In the genomic region with DNA sequence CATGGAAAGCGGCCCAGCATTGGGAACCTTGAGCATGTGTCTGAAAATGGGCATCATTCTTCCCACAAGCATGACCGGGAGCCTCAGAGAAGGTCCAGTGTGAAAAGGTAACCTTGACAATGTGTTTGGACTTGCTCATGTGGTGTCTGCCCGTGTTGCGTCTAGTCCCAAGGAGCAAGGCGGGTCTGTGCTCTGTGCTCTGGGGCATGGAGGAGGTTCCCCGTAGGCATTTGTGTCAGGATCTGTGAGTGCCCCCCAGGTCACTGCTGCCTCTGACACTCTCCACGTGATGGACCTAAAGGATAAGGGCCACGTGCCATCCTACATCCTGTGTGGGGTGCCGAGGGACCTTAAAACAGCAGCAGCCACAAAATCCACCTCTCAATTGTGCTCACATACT, we compare ENCODE assay signal across 25 cellular contexts. TPM values are rescaled to one million over a fixed set of nuclear protein-coding genes. Genes with fewer than 3 reads are reported as not detected.
A peak's percentile ranks its signal among the peaks of the same experiment; 100 is the strongest.
DNase-seq lines count a peak whose midpoint lies in the region; FAIRE-seq and TF ChIP-seq lines count a peak whose summit lies in the region.
"Had no signal": no experiment of that assay in that cellular context is flagged by ENCODE, and none has a peak within 500 bp of the region (broad histone marks: within the 10 kb centered on the region; RNA-seq: fewer than 3 reads in every experiment).

No MANE protein-coding gene starts in this region.

- no peaks in the 10 kb centered on the region for H3K79me2 ChIP-seq in H1 (ENCODE audit: control insufficient read depth in 1 of 2, insufficient read depth in 2 of 2, low read length in 2 of 2)

- H4K8ac ChIP-seq in H1 (ENCODE audit: extremely low read depth, insufficient read depth, low read length), result no peak overlapping the region

- no peaks in the 10 kb centered on the region for H3K36me3 Mint-ChIP-seq in progenitor cell of endocrine pancreas (ENCODE audit: insufficient read depth)
- H3K36me3 Mint-ChIP-seq: CD14-positive monocyte; CD8-positive, alpha-beta memory T cell had no signal

- H3K4me1 ChIP-seq in H1 (replicated peaks in 1 of 4; ENCODE audit: control insufficient read depth in 3 of 4, insufficient read depth in 4 of 4, low read length in 3 of 4) (peaks cover 0 to 7% (median 0%) of the 10 kb centered on the region in 4 experiments; a peak in 3 of 7 replicates), sigmoid colon (peaks cover 0 to 14% (median 2%) of the 10 kb centered on the region in 4 donors)
- H3K4me1 ChIP-seq: BE2C, HAP-1 had no signal

- H2BK120ac ChIP-seq in H1 (replicated peaks; ENCODE audit: low read depth, low read length), result no peak overlapping the region

- H3K79me1 ChIP-seq in H1 (ENCODE audit: low read depth, low read length), result no peaks in the 10 kb centered on the region

- H3K36me3 ChIP-seq in H1 (ENCODE audit: control insufficient read depth in 2 of 4, insufficient read depth in 4 of 4, low read length in 3 of 4) (no peaks in the 10 kb centered on the region), sigmoid colon (no peaks in the 10 kb centered on the region)
- H3K36me3 ChIP-seq: BE2C; BLaER1 treated with 17β-estradiol and CSF1 and Interleukin-3, amounts not matched to agents 10 nM and 100 nM; HAP-1 had no signal

- H2BK15ac ChIP-seq in H1 (ENCODE audit: low read length), result no peak overlapping the region

- no peak for TF ChIP-seq POLR2A in H1 (IDR thresholded peaks at IDR 0.05; ENCODE audit: control extremely low read depth in 1 of 2, low read depth in 2 of 2, low read length in 2 of 2)
- no peak for TF ChIP-seq POLR2A in sigmoid colon (IDR thresholded peaks at IDR 0.05)

- no peak for TF ChIP-seq CTCF in H1 (IDR thresholded peaks at IDR 0.05; ENCODE audit: control extremely low read depth in 1 of 3, insufficient read depth in 1 of 3, low read depth in 1 of 3, low read length in 3 of 3)
- no peak for TF ChIP-seq CTCF in sigmoid colon (IDR thresholded peaks at IDR 0.05)
- no peak for TF ChIP-seq CTCF in progenitor cell of endocrine pancreas (IDR thresholded peaks at IDR 0.05; ENCODE audit: unreplicated experiment)

- DNase-seq in activated effector memory CD4-positive, alpha-beta T cell treated with anti-CD3 and anti-CD28 coated beads, Interleukin-2, amount 50 U/mL, for 16 hours, result peak; percentile 46
- no peak for DNase-seq in activated effector memory CD4-positive, alpha-beta T cell treated with Interleukin-2 at 50 U/mL for 16 hours
- DNase-seq in H1 (ENCODE audit: low read depth in 1 of 2, low spot score in 2 of 2) (no peak), sigmoid colon (peak; percentile 44), NCI-H1694 (lab: John Stamatoyannopoulos, UW) (no peak), progenitor cell of endocrine pancreas (ENCODE audit: low spot score, unreplicated experiment) (no peak)
- DNase-seq: AML-193; BE2C; CD4-positive, alpha-beta T cell; CD8-positive, alpha-beta memory T cell; DMS 273 treated with DMSO at 0.1 percent for 48 hours; DMS79; EL; GDM1; HFFc6 had no signal

- POLR2A ChIA-PET in H1 (lab: Charles Lee; ENCODE audit: partially characterized antibody), result no interaction called here

- no peak overlapping the region for H4K5ac ChIP-seq in H1 (ENCODE audit: insufficient read length, low read depth, low read length)

- H3K23me2 ChIP-seq in H1 (ENCODE audit: low read depth, low read length), result peaks cover 6% of the 10 kb centered on the region; the same call in 1 of the 2 replicates

- H3K4me3 Mint-ChIP-seq in progenitor cell of endocrine pancreas (ENCODE audit: low read depth), result no peak overlapping the region
- H3K4me3 Mint-ChIP-seq: CD14-positive monocyte; CD4-positive, alpha-beta T cell; CD8-positive, alpha-beta memory T cell; GM23338; HFFc6 had no signal

- no peaks in the 10 kb centered on the region for H4K20me1 ChIP-seq in H1 (replicated peaks in 1 of 2; ENCODE audit: control insufficient read depth in 1 of 2, insufficient read depth in 2 of 2, low read length in 2 of 2)
- H4K20me1 ChIP-seq: BLaER1 treated with 17β-estradiol and CSF1 and Interleukin-3, amounts not matched to agents 10 nM and 100 nM had no signal

- no peaks in the 10 kb centered on the region for H3K9me3 Mint-ChIP-seq in progenitor cell of endocrine pancreas (ENCODE audit: low read depth)
- H3K9me3 Mint-ChIP-seq: CD14-positive monocyte; CD4-positive, alpha-beta T cell; CD8-positive, alpha-beta memory T cell; GM23338; HFFc6 had no signal

- no peaks in the 10 kb centered on the region for H3K9me3 ChIP-seq in H1 (ENCODE audit: insufficient read depth in 2 of 2, low read depth in 1 of 2, low read length in 1 of 2)
- H3K9me3 ChIP-seq in sigmoid colon, result no peaks in the 10 kb centered on the region
- H3K9me3 ChIP-seq: BE2C; BLaER1 treated with 17β-estradiol and CSF1 and Interleukin-3, amounts not matched to agents 10 nM and 100 nM; HAP-1 had no signal

- H3K27me3 ChIP-seq in H1 (replicated peaks in 1 of 4; ENCODE audit: control insufficient read depth in 3 of 4, extremely low read depth in 1 of 4, insufficient read depth in 3 of 4, low read length in 3 of 4) (no peaks in the 10 kb centered on the region; a peak in 1 of 7 replicates), sigmoid colon (no peaks in the 10 kb centered on the region)
- H3K27me3 ChIP-seq: BE2C; BLaER1 treated with 17β-estradiol and CSF1 and Interleukin-3, amounts not matched to agents 10 nM and 100 nM had no signal

- no peak overlapping the region; the same call in 1 of the 2 replicates for H3K27ac ChIP-seq in H1 (ENCODE audit: low read depth, low read length)
- no peak overlapping the region for H3K27ac ChIP-seq in sigmoid colon
- H3K27ac ChIP-seq: 22Rv1; BLaER1 treated with 17β-estradiol and CSF1 and Interleukin-3, amounts not matched to agents 10 nM and 100 nM had no signal

- CTCF ChIA-PET in H1 (lab: Charles Lee; ENCODE audit: partially characterized antibody), result interaction anchor here (1.2 kb wide), 1 partner anchor 22 kb away, joined by 3 read pairs; no protein-coding TSS in a partner anchor

- no peak overlapping the region for H3K18ac ChIP-seq in H1 (ENCODE audit: extremely low read depth, low read length)

- H3K4me1 Mint-ChIP-seq in progenitor cell of endocrine pancreas (ENCODE audit: low read depth), result no peaks in the 10 kb centered on the region
- H3K4me1 Mint-ChIP-seq: CD14-positive monocyte; CD8-positive, alpha-beta memory T cell had no signal

- no peak for TF ChIP-seq EP300 in H1 (IDR thresholded peaks at IDR 0.05; ENCODE audit: borderline replicate concordance in 1 of 2, low read depth in 2 of 2, low read length in 2 of 2)
- TF ChIP-seq EP300 in sigmoid colon (IDR thresholded peaks at IDR 0.05), result no peak

- H3K56ac ChIP-seq in H1 (replicated peaks; ENCODE audit: insufficient read length, low read depth, low read length), result no peak overlapping the region

- H3K27ac Mint-ChIP-seq in progenitor cell of endocrine pancreas, result no peak overlapping the region
- H3K27ac Mint-ChIP-seq: CD14-positive monocyte; CD4-positive, alpha-beta T cell; GM23338; HFFc6 had no signal

- no peak overlapping the region for H3K4ac ChIP-seq in H1 (replicated peaks; ENCODE audit: insufficient read length, low read depth, low read length)

- 89% methylated on average over 9 of the region's 9 CpGs; no CpG with 5 or more reads in 1 of the 2 experiments for WGBS in H1 (ENCODE audit: extremely low coverage in 1 of 2, insufficient coverage in 1 of 2, insufficient read length in 1 of 2, insufficient replicate concordance in 2 of 2, low coverage in 1 of 2, low lambda C conversion rate in 2 of 2, missing lambda C conversion rate in 1 of 2), 2 experiments
- 93 to 95% methylated on average over 9 of the region's 9 CpGs for WGBS in sigmoid colon, 2 donors

- no peak overlapping the region for H3K23ac ChIP-seq in H1 (ENCODE audit: insufficient read length)

- H3K4me2 ChIP-seq in H1 (ENCODE audit: insufficient read depth in 1 of 2, low read depth in 2 of 2, low read length in 2 of 2), result no peak overlapping the region
- H3K4me2 ChIP-seq: BLaER1 treated with 17β-estradiol and CSF1 and Interleukin-3, amounts not matched to agents 10 nM and 100 nM; GM23338 had no signal

- H2AFZ ChIP-seq in H1 (ENCODE audit: low read length), result no peak overlapping the region
- H2AFZ ChIP-seq: GM23338 had no signal

- no peak overlapping the region for H3K14ac ChIP-seq in H1 (ENCODE audit: insufficient read length)

- H3K4me3 ChIP-seq in H1 (ENCODE audit: extremely low read depth in 1 of 4, insufficient read depth in 2 of 4, low read depth in 3 of 4, low read length in 4 of 4) (no peak overlapping the region), sigmoid colon (no peak overlapping the region)
- H3K4me3 ChIP-seq: BLaER1 treated with 17β-estradiol and CSF1 and Interleukin-3, amounts not matched to agents 10 nM and 100 nM; GM12878; GM23338; HAP-1 had no signal

- no peak for FAIRE-seq in H1 (lab: Jason Lieb, UNC)
- FAIRE-seq: A204.1, D721Med, GM12878, H54 had no signal

- no peak overlapping the region for H2BK12ac ChIP-seq in H1 (ENCODE audit: low read depth, low read length)

- no peak overlapping the region for H2BK5ac ChIP-seq in H1 (ENCODE audit: low read depth, low read length)

- no peak overlapping the region for H2BK20ac ChIP-seq in H1 (ENCODE audit: low read length)

- no peak for TF ChIP-seq RAD21 in H1 (IDR thresholded peaks at IDR 0.05 in 1 of 2, conservative IDR thresholded peaks at IDR 0.05 in 1 of 2; ENCODE audit: low read depth in 2 of 2, low read length in 2 of 2)

- peaks cover 6% of the 10 kb centered on the region for H3K27me3 Mint-ChIP-seq in progenitor cell of endocrine pancreas

- peak overlapping the region; percentile 61; the same call in 1 of the 2 replicates for H2AK5ac ChIP-seq in H1 (ENCODE audit: low read depth, low read length)

- intact Hi-C loops in sigmoid colon (cut with DNase I), result no loop called here

- H3K9ac ChIP-seq in H1 (replicated peaks in 1 of 4; ENCODE audit: extremely low read depth in 1 of 4, low read depth in 3 of 4, low read length in 3 of 4), result no peak overlapping the region
- H3K9ac ChIP-seq: BLaER1 treated with 17β-estradiol and CSF1 and Interleukin-3, amounts not matched to agents 10 nM and 100 nM had no signal

- no peak overlapping the region for H4K91ac ChIP-seq in H1 (replicated peaks; ENCODE audit: insufficient read length, low read length)

RNA-seq across cellular contexts. Expression of a gene that starts 44.9 kb away (rescaled TPM):
- total RNA-seq in H1 (2021; fragmentation: NEBNext Ultra II Directional; extraction: Animal tissue kit (Norgen Biotek cat#: 25700)), result 8.9 and 10.3 TPM in 2 replicates
- polyA plus RNA-seq in H1 (2011; rRNA removed) (4.9 and 7.3 TPM in 2 replicates), sigmoid colon (1 to 10 TPM; 5.4 to 9.5 (median 6.8) TPM)
- polyA plus RNA-seq in H1 (2011; cell fraction: cytosol; rRNA removed), result 5.5 TPM
- 10.1 TPM for polyA plus RNA-seq in H1 (2011; cell fraction: nucleus; rRNA removed)
- polyA plus RNA-seq in H1 (2012, experiment 1 of 2), result 7.7 to 9.2 TPM (median 8.3 TPM) in 4 replicates
- polyA plus RNA-seq in H1 (2012, experiment 2 of 2), result 2.2 TPM
- polyA plus RNA-seq in H1 (2013, experiment 1 of 2), result 3.4 TPM
- polyA plus RNA-seq in H1 (2013, experiment 2 of 2), result 3.0 TPM
- 6.6 and 8.2 TPM in 2 replicates for polyA minus RNA-seq in H1 (2011; rRNA and poly(A)+ RNA removed)
- 7.0 TPM for polyA minus RNA-seq in H1 (2011; cell fraction: cytosol; rRNA and poly(A)+ RNA removed)
- polyA minus RNA-seq in H1 (2011; cell fraction: nucleus; rRNA and poly(A)+ RNA removed), result 7.1 TPM
- total RNA-seq in sigmoid colon (1 to 10 TPM; 1.1 to 1.8 (median 1.7) TPM), progenitor cell of endocrine pancreas (17.7 and 17.9 TPM in 2 replicates)
- total RNA-seq: HFFc6 had no signal
- polyA plus RNA-seq: CD14-positive monocyte; CD8-positive, alpha-beta memory T cell had no signal

RNA-seq across cellular contexts. Expression of a gene that starts 45.0 kb away (rescaled TPM):
- 6.9 and 7.0 TPM in 2 replicates for total RNA-seq in H1 (2021; fragmentation: NEBNext Ultra II Directional; extraction: Animal tissue kit (Norgen Biotek cat#: 25700))
- polyA plus RNA-seq in H1 (2011; rRNA removed) (13.3 and 24.6 TPM in 2 replicates), sigmoid colon (1 to 10 TPM; 1.2 to 9.0 (median 2.8) TPM)
- polyA plus RNA-seq in H1 (2011; cell fraction: cytosol; rRNA removed), result 18.2 TPM
- polyA plus RNA-seq in H1 (2011; cell fraction: nucleus; rRNA removed), result 37.5 TPM
- 10.2 to 14.6 TPM (median 13.4 TPM) in 4 replicates for polyA plus RNA-seq in H1 (2012, experiment 1 of 2)
- 2.8 TPM for polyA plus RNA-seq in H1 (2012, experiment 2 of 2)
- 7.9 TPM for polyA plus RNA-seq in H1 (2013, experiment 1 of 2)
- polyA plus RNA-seq in H1 (2013, experiment 2 of 2), result 7.8 TPM
- 10.2 and 22.3 TPM in 2 replicates for polyA minus RNA-seq in H1 (2011; rRNA and poly(A)+ RNA removed)
- 4.8 TPM for polyA minus RNA-seq in H1 (2011; cell fraction: cytosol; rRNA and poly(A)+ RNA removed)
- 9.0 TPM for polyA minus RNA-seq in H1 (2011; cell fraction: nucleus; rRNA and poly(A)+ RNA removed)
- total RNA-seq in sigmoid colon (1 to 10 TPM; 1.1 to 2.8 (median 1.7) TPM), progenitor cell of endocrine pancreas (10.9 and 11.1 TPM in 2 replicates)
- total RNA-seq: HFFc6 had no signal
- polyA plus RNA-seq: AG04450 had no signal

Comparison
In these comparisons a context has a peak if more than half of its experiments do, and no peak if none do; other contexts are left out.
1. DNase-seq: peak in activated effector memory CD4-positive, alpha-beta T cell treated with anti-CD3 and anti-CD28 coated beads, Interleukin-2, amount 50 U/mL, for 16 hours (single experiment) and sigmoid colon (single experiment); none in activated effector memory CD4-positive, alpha-beta T cell treated with Interleukin-2 at 50 U/mL for 16 hours (single experiment), H1 (0 of 2), NCI-H1694 (single experiment) and progenitor cell of endocrine pancreas (single experiment).